Comparison of ENCODE assay signal across 20 cellular contexts in the genomic region with DNA sequence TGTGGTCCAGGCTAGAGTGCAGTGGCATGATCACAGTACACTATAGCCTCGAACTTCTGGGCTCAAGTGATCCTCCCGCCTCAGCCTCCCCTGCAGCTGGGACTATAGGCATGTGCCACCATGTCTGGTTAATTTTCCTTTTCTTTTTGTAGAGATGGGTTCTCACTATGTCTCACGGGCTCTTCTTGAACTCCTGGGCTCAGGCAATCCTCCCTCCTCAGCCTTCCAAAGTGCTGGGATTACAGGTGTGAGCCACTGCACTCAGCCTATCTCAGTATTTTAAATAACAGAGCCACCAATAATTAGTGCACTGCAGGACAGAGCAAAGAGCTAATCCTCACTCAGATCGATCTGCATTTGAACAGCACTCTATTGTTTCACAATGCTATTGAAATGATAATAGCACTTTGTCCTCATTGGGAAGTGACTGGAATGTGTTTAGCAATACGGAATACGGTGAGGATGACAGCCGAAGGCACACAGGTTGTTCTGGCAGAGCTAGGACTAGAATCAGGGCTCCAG.
DNase-seq lines count a peak whose midpoint lies in the region; ATAC-seq, FAIRE-seq and TF ChIP-seq lines count a peak whose summit lies in the region.
"Had no signal": no experiment of that assay in that cellular context is flagged by ENCODE, and none has a peak within 500 bp of the region (broad histone marks: within the 10 kb centered on the region; RNA-seq: fewer than 3 reads in every experiment).

No MANE protein-coding gene starts in this region.

- H3F3A ChIP-seq in neural progenitor cell (ENCODE audit: low read depth) = peaks cover 40% of the 10 kb centered on the region

- no peak overlapping the region for H3K4me3 ChIP-seq in H7 (ENCODE audit: insufficient read depth, low read depth, low read length)
- H3K4me3 ChIP-seq in NT2/D1 (ENCODE audit: insufficient read length, low read depth) = no peak overlapping the region
- peak overlapping the region; percentile 4 for H3K4me3 ChIP-seq in neural progenitor cell
- H3K4me3 ChIP-seq in pancreas = no peak overlapping the region
- H3K4me3 ChIP-seq: SK-N-MC had no signal

- H3K36me3 ChIP-seq in H7 (replicated peaks; ENCODE audit: control insufficient read depth, insufficient read depth, low read length) (no peaks in the 10 kb centered on the region), NT2/D1 (ENCODE audit: insufficient read depth, insufficient read length, low read length) (no peaks in the 10 kb centered on the region), neural progenitor cell (peaks cover 9% of the 10 kb centered on the region), pancreas (no peaks in the 10 kb centered on the region)

- H4K20me1 ChIP-seq in neural progenitor cell (ENCODE audit: low read depth) = no peaks in the 10 kb centered on the region

- no peak for TF ChIP-seq CTCF in neural progenitor cell (IDR thresholded peaks at IDR 0.05)
- TF ChIP-seq CTCF in pancreas (IDR thresholded peaks at IDR 0.05) = no peak

- peaks cover 7% of the 10 kb centered on the region for H3K4me1 Mint-ChIP-seq in neural progenitor cell
- H3K4me1 Mint-ChIP-seq: CD8-positive, alpha-beta memory T cell had no signal

- no peak for FAIRE-seq in pancreas (lab: Jason Lieb, UNC)

- WGBS in pancreas, 2 donors = 58 to 66% methylated on average over 7 of the region's 7 CpGs

- peaks cover 14% of the 10 kb centered on the region for H3K79me2 ChIP-seq in neural progenitor cell (ENCODE audit: low read depth)

- H3K9ac ChIP-seq in NT2/D1 (ENCODE audit: insufficient read length, low read depth) (no peak overlapping the region), neural progenitor cell (no peak overlapping the region)

- H3K9me3 Mint-ChIP-seq in neural progenitor cell = peaks cover 8% of the 10 kb centered on the region

- no peak overlapping the region for H3K4me3 Mint-ChIP-seq in neural progenitor cell
- H3K4me3 Mint-ChIP-seq: CD8-positive, alpha-beta memory T cell had no signal

- H3K27me3 ChIP-seq in H7 (ENCODE audit: control insufficient read depth, insufficient read depth, low read length) (no peaks in the 10 kb centered on the region), NT2/D1 (ENCODE audit: insufficient read depth, insufficient read length) (no peaks in the 10 kb centered on the region), neural progenitor cell (no peaks in the 10 kb centered on the region), pancreas (no peaks in the 10 kb centered on the region)

- H3K9me3 ChIP-seq in NT2/D1 (ENCODE audit: insufficient read depth, low read length) (peaks cover 42% of the 10 kb centered on the region), neural progenitor cell (ENCODE audit: low read depth) (peaks cover 4% of the 10 kb centered on the region), pancreas (no peaks in the 10 kb centered on the region)

- H3K27ac ChIP-seq in neural progenitor cell (peak overlapping the region; percentile 75), pancreas (no peak overlapping the region)
- H3K27ac ChIP-seq: C4-2B, SK-N-MC had no signal

- no peak overlapping the region for H3K27ac Mint-ChIP-seq in neural progenitor cell
- H3K27ac Mint-ChIP-seq: CD8-positive, alpha-beta memory T cell had no signal

- intact Hi-C loops in pancreas (cut with DNase I) = no loop called here

- H3K36me3 Mint-ChIP-seq in neural progenitor cell = no peaks in the 10 kb centered on the region
- H3K36me3 Mint-ChIP-seq: CD8-positive, alpha-beta memory T cell had no signal

- H2AFZ ChIP-seq in neural progenitor cell (replicated peaks) = no peak overlapping the region

- no peaks in the 10 kb centered on the region for H3K27me3 Mint-ChIP-seq in neural progenitor cell (ENCODE audit: insufficient read depth, low read depth)

- DNase-seq in H7 (peak; percentile 47), NT2/D1 (ENCODE audit: low read depth, low spot score) (peak; percentile 57), iPS DF 4.7 (ENCODE audit: extremely low read depth, low spot score) (peak; percentile 97), neural progenitor cell (ENCODE audit: low spot score) (peak; percentile 82), pancreas (no peak)
- DNase-seq: CD8-positive, alpha-beta memory T cell; GDM1; KG1; NCI-H1092; NCI-H1436; NCI-H187 treated with DMSO at 0.1 percent for 48 hours; NCI-H2107; NCI-H446 treated with DMSO at 0.1 percent for 48 hours; NCI-H526 treated with DMSO at 0.1 percent for 48 hours; SHP77 had no signal

- ATAC-seq in HG02588 (IDR thresholded peaks at IDR 0.05; ENCODE audit: unreplicated experiment) (no peak), GM21381 (IDR thresholded peaks at IDR 0.05; ENCODE audit: unreplicated experiment) (no peak), pancreas (no peak)
- ATAC-seq: HCT116 had no signal

- no peaks in the 10 kb centered on the region for H3K4me1 ChIP-seq in NT2/D1 (ENCODE audit: insufficient read depth, insufficient read length)
- H3K4me1 ChIP-seq in neural progenitor cell = peaks cover 58% of the 10 kb centered on the region
- H3K4me1 ChIP-seq in pancreas = no peaks in the 10 kb centered on the region

- peak overlapping the region; percentile 67 for H3K4me2 ChIP-seq in neural progenitor cell

Comparison
In these comparisons a context has a peak if more than half of its experiments do, and no peak if none do; other contexts are left out.
1. DNase-seq: peak in H7 (single experiment), NT2/D1 (single experiment), iPS DF 4.7 (single experiment) and neural progenitor cell (single experiment); none in pancreas (0 of 6).